16 cellular contexts compared by ENCODE assay signal in the genomic region with DNA sequence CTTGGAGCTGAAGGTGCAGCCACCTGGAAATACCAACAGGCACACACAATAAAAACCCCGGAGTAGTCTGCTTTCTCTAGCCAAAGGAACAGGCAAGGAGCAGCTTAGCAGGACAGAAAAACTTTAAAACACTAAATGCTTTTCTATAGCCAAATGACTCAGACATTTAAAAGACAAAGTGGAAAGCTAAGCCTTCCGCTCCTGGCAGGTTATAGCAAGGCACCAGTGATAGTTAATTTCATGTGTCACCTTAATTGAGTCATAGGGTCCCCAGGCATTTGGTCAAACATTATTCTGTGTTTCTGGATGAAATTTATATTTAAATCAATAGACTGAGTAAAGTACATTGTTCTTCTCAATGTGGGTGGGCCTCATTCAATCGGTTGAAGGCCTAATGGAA.
DNase-seq lines count a peak whose midpoint lies in the region; ATAC-seq and TF ChIP-seq lines count a peak whose summit lies in the region.
"Had no signal": no experiment of that assay in that cellular context is flagged by ENCODE, and none has a peak within 500 bp of the region (broad histone marks: within the 10 kb centered on the region; RNA-seq: fewer than 3 reads in every experiment).

No MANE protein-coding gene starts in this region.

- H3K79me1 ChIP-seq in neuronal stem cell (ENCODE audit: low read depth, low read length) = no peaks in the 10 kb centered on the region

- peaks cover 4% of the 10 kb centered on the region for H3K9me3 Mint-ChIP-seq in activated CD8-positive, alpha-beta T cell treated with anti-CD3 and anti-CD28 coated beads for 36 hours

- no peak overlapping the region for H2BK12ac ChIP-seq in neuronal stem cell (ENCODE audit: low read length)

- no peak overlapping the region for H3K4me2 ChIP-seq in neuronal stem cell (ENCODE audit: insufficient read depth, low read length, poor library complexity, severe bottlenecking)
- H3K4me2 ChIP-seq: A549 had no signal

- TF ChIP-seq CTCF in epithelial cell of esophagus (IDR thresholded peaks at IDR 0.05; ENCODE audit: insufficient read depth, low read depth, low read length, missing control alignments) = no peak
- no peak for TF ChIP-seq CTCF in activated CD8-positive, alpha-beta T cell treated with anti-CD3 and anti-CD28 coated beads for 36 hours (IDR thresholded peaks at IDR 0.05)

- no peak overlapping the region for H4K8ac ChIP-seq in neuronal stem cell (ENCODE audit: low read depth, low read length)

- H3K4me1 Mint-ChIP-seq in activated CD8-positive, alpha-beta T cell treated with anti-CD3 and anti-CD28 coated beads for 36 hours (ENCODE audit: low read depth) = no peaks in the 10 kb centered on the region
- H3K4me1 Mint-ChIP-seq: CD14-positive monocyte had no signal

- H3K36me3 Mint-ChIP-seq in activated CD8-positive, alpha-beta T cell treated with anti-CD3 and anti-CD28 coated beads for 36 hours (ENCODE audit: low read depth) = no peaks in the 10 kb centered on the region
- H3K36me3 Mint-ChIP-seq: CD14-positive monocyte; CD8-positive, alpha-beta T cell had no signal

- no peak overlapping the region for H3K27ac Mint-ChIP-seq in activated CD8-positive, alpha-beta T cell treated with anti-CD3 and anti-CD28 coated beads for 36 hours
- H3K27ac Mint-ChIP-seq: CD14-positive monocyte; CD8-positive, alpha-beta T cell; HFFc6 had no signal

- H3K9ac ChIP-seq in neuronal stem cell (ENCODE audit: low read depth, low read length, poor library complexity) = no peak overlapping the region

- no peak overlapping the region for H3K4ac ChIP-seq in neuronal stem cell (ENCODE audit: low read length)

- peak; percentile 24 to 53 for DNase-seq in HAP-1 (ENCODE audit: low spot score in 2 of 2)
- peak; percentile 39 to 61 for DNase-seq in SJSA1 (ENCODE audit: low read depth in 1 of 2, low spot score in 2 of 2)
- peak; percentile 2 for DNase-seq in epithelial cell of esophagus (ENCODE audit: low read depth)
- no peak for DNase-seq in neuronal stem cell (ENCODE audit: low spot score)
- no peak for DNase-seq in activated CD8-positive, alpha-beta memory T cell treated with anti-CD3 and anti-CD28 coated beads, Interleukin-2, amount 50 U/mL, for 48 hours
- DNase-seq in COLO668 (lab: John Stamatoyannopoulos, UW; ENCODE audit: unreplicated experiment) = no peak
- no peak for DNase-seq in activated CD8-positive, alpha-beta T cell treated with anti-CD3 and anti-CD28 coated beads for 36 hours
- DNase-seq: CD8-positive, alpha-beta T cell; DMS53; GOT3; HCEC 1CT; HFFc6 had no signal

- H3K27ac ChIP-seq in SJSA1 (peak overlapping the region; percentile 61), neuronal stem cell (replicated peaks; ENCODE audit: low read length) (no peak overlapping the region)
- H3K27ac ChIP-seq: A549 had no signal

- ATAC-seq in HG03565 (IDR thresholded peaks at IDR 0.05; ENCODE audit: unreplicated experiment) = no peak
- ATAC-seq in activated CD8-positive, alpha-beta T cell treated with anti-CD3 and anti-CD28 coated beads for 36 hours = no peak
- ATAC-seq: A549; CD8-positive, alpha-beta T cell; GM12878 had no signal

- H3K4me3 ChIP-seq in HAP-1 (no peak overlapping the region), SJSA1 (no peak overlapping the region), epithelial cell of esophagus (ENCODE audit: low read length) (no peak overlapping the region), neuronal stem cell (ENCODE audit: low read length in 2 of 2) (no peak overlapping the region)
- H3K4me3 ChIP-seq: A549, GM12878 had no signal

- no peak overlapping the region for H2BK120ac ChIP-seq in neuronal stem cell (ENCODE audit: low read depth, low read length)

- in situ Hi-C loops in HAP-1 (cut with MboI; ENCODE audit: low sequenced_read_pairs) = no loop called here

- H3K27me3 Mint-ChIP-seq in activated CD8-positive, alpha-beta T cell treated with anti-CD3 and anti-CD28 coated beads for 36 hours = no peaks in the 10 kb centered on the region

- peaks cover 6% of the 10 kb centered on the region; the same call in 1 of the 2 replicates for H3K4me1 ChIP-seq in HAP-1
- peaks cover 4% of the 10 kb centered on the region for H3K4me1 ChIP-seq in SJSA1 (replicated peaks)
- H3K4me1 ChIP-seq in neuronal stem cell (ENCODE audit: control insufficient read depth in 2 of 2, insufficient read depth in 1 of 2, low read depth in 1 of 2, low read length in 2 of 2) = no peaks in the 10 kb centered on the region
- H3K4me1 ChIP-seq: A549 had no signal

- H3K14ac ChIP-seq in neuronal stem cell (ENCODE audit: low read length) = no peak overlapping the region

- no peak overlapping the region for H2AK5ac ChIP-seq in neuronal stem cell (ENCODE audit: low read depth, low read length)

- no peak overlapping the region for H3K4me3 Mint-ChIP-seq in activated CD8-positive, alpha-beta T cell treated with anti-CD3 and anti-CD28 coated beads for 36 hours
- H3K4me3 Mint-ChIP-seq: CD14-positive monocyte; CD8-positive, alpha-beta T cell; HFFc6 had no signal

- POLR2A ChIA-PET in activated CD8-positive, alpha-beta T cell treated with anti-CD3 and anti-CD28 coated beads for 36 hours (lab: Charles Lee) = no interaction called here

- no CpG with 5 or more reads among the region's 3 CpGs for WGBS in neuronal stem cell (ENCODE audit: extremely low coverage in 2 of 2, insufficient read length in 2 of 2, insufficient replicate concordance in 1 of 2), 2 donors

- H4K91ac ChIP-seq in neuronal stem cell (ENCODE audit: low read depth, low read length, poor library complexity) = no peak overlapping the region

- no peak overlapping the region for H3K18ac ChIP-seq in neuronal stem cell (ENCODE audit: low read length)

- peak overlapping the region; percentile 41 for H2AFZ ChIP-seq in neuronal stem cell (ENCODE audit: low read length)

- H3K36me3 ChIP-seq in HAP-1 (replicated peaks) = no peaks in the 10 kb centered on the region
- no peaks in the 10 kb centered on the region for H3K36me3 ChIP-seq in SJSA1
- no peaks in the 10 kb centered on the region for H3K36me3 ChIP-seq in neuronal stem cell (replicated peaks in 1 of 2; ENCODE audit: control insufficient read depth in 2 of 2, insufficient read depth in 2 of 2, low read length in 2 of 2)

- H2BK15ac ChIP-seq in neuronal stem cell (ENCODE audit: low read length) = no peak overlapping the region

- intact Hi-C loops in activated CD8-positive, alpha-beta T cell treated with anti-CD3 and anti-CD28 coated beads for 36 hours (cut with micrococcal nuclease) = no loop called here

- H3K27me3 ChIP-seq in HAP-1 (ENCODE audit: low read depth) = no peaks in the 10 kb centered on the region
- no peaks in the 10 kb centered on the region for H3K27me3 ChIP-seq in SJSA1 (replicated peaks)
- H3K27me3 ChIP-seq in neuronal stem cell (ENCODE audit: control insufficient read depth in 3 of 3, insufficient read depth in 3 of 3, low read depth in 1 of 3, low read length in 3 of 3) = no peaks in the 10 kb centered on the region

- CTCF ChIA-PET in activated CD8-positive, alpha-beta T cell treated with anti-CD3 and anti-CD28 coated beads for 36 hours (lab: Charles Lee) = no interaction called here

- no peaks in the 10 kb centered on the region for H3K9me3 ChIP-seq in HAP-1
- H3K9me3 ChIP-seq in SJSA1 (replicated peaks) = no peaks in the 10 kb centered on the region
- H3K9me3 ChIP-seq in neuronal stem cell (replicated peaks in 1 of 2; ENCODE audit: control insufficient read depth in 2 of 2, insufficient read depth in 1 of 2, low read depth in 1 of 2, low read length in 2 of 2) = peaks cover 0 to 2% of the 10 kb centered on the region in 2 donors
- H3K9me3 ChIP-seq: A549 had no signal

- H2BK5ac ChIP-seq in neuronal stem cell (ENCODE audit: low read length) = no peak overlapping the region

- no peak overlapping the region for H3K23ac ChIP-seq in neuronal stem cell (ENCODE audit: low read depth, low read length, poor library complexity)

Comparison
In these comparisons a context has a peak if more than half of its experiments do, and no peak if none do; other contexts are left out.
1. DNase-seq: peak in HAP-1 (2 of 2), SJSA1 (2 of 2) and epithelial cell of esophagus (single experiment); none in neuronal stem cell (single experiment), activated CD8-positive, alpha-beta memory T cell treated with anti-CD3 and anti-CD28 coated beads, Interleukin-2, amount 50 U/mL, for 48 hours (single experiment), COLO668 (single experiment) and activated CD8-positive, alpha-beta T cell treated with anti-CD3 and anti-CD28 coated beads for 36 hours (single experiment).